Comparison of ENCODE assay signal across 14 cellular contexts in the genomic region with DNA sequence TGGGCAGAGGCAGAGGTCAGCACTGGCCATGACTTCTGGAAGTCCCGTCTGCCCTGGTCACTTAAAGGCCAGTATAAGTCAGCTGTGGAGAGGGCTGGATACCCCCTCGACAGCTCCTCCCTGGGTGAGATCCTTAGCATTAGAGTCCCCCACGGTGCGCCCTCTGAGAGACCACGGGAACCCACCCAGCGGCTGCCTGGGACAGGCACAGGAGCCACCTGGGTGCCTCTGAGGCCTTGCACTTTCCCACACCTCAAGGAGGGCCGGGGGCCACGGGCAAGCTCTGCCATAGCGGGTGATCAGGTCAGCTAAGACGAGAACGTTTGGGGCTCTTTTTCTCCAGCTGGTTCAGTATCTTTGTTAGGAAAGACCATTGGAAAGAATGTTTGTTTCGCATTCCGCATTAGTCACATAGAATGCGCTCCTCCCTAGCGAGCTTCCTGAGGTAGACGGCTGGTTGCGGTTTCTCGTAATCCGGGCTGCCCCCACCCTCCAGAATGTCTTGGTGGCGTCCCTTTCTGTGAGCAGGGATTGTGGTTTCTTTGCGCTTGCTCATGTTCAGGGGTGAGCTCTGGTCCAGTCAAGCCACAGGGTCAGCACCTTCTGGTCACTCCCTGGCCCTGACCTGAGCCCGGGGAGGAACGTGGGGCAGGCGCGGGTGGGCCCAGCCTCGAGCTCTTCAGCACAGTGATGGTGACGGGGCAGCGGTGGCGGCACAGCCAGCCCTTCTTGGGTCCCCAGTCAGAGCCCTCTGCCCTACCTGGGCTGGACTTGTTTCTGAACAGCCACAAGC. TPM values are rescaled to one million over a fixed set of nuclear protein-coding genes. Genes with fewer than 3 reads are reported as not detected.
DNase-seq lines count a peak whose midpoint lies in the region; ATAC-seq, FAIRE-seq and TF ChIP-seq lines count a peak whose summit lies in the region.
"Had no signal": no experiment of that assay in that cellular context is flagged by ENCODE, and none has a peak within 500 bp of the region (broad histone marks: within the 10 kb centered on the region; RNA-seq: fewer than 3 reads in every experiment).

No MANE protein-coding gene starts in this region.

- no peak overlapping the region for H3K27ac Mint-ChIP-seq in activated CD8-positive, alpha-beta T cell treated with anti-CD3 and anti-CD28 coated beads, Interleukin-2, amount 10 ng/mL, durations not matched to agents 7 days and 5 days

- no peak overlapping the region for H3K56ac ChIP-seq in mesendoderm (ENCODE audit: low read length)

- intact Hi-C loops in K562 (cut with micrococcal nuclease), result no loop called here
- intact Hi-C loops in thyroid gland (cut with DNase I), result no loop called here

- no peak overlapping the region for H2BK120ac ChIP-seq in mesendoderm (ENCODE audit: low read depth, low read length)

- BruUV-seq in K562 (replicated peaks; lab: Mats Ljungman, UMichigan), result no TSS peak

- no peak overlapping the region for H2AFZ ChIP-seq in K562 (ENCODE audit: low read depth, low read length)

- H4K5ac ChIP-seq in mesendoderm (ENCODE audit: low read length), result no peak overlapping the region

- no peak for TF ChIP-seq RAD21 in K562 (CRISPR knock-in tag; conservative IDR thresholded peaks at IDR 0.05 in 1 of 2, IDR thresholded peaks at IDR 0.05 in 1 of 2)

- no peak overlapping the region for H4K8ac ChIP-seq in mesendoderm (ENCODE audit: low read depth, low read length)

- FAIRE-seq in K562 (lab: Jason Lieb, UNC) (no peak), GM12891 (lab: Jason Lieb, UNC) (no peak)
- FAIRE-seq: bronchial epithelial cell had no signal

- peaks cover 31% of the 10 kb centered on the region for H3K36me3 ChIP-seq in HUES48 (ENCODE audit: control insufficient read depth, insufficient read depth, low read length)
- peaks cover 38% of the 10 kb centered on the region; the same call in 1 of the 3 replicates for H3K36me3 ChIP-seq in K562 (ENCODE audit: control insufficient read depth, insufficient read depth, low read length)
- no peaks in the 10 kb centered on the region for H3K36me3 ChIP-seq in mesendoderm (ENCODE audit: control insufficient read depth, insufficient read depth, low read length)
- peaks cover 40 to 49% of the 10 kb centered on the region in 2 donors for H3K36me3 ChIP-seq in thyroid gland

- TF ChIP-seq CTCF in K562 (IDR thresholded peaks at IDR 0.05 in 2 of 3, conservative IDR thresholded peaks at IDR 0.05 in 1 of 3; ENCODE audit: insufficient read depth in 2 of 3, low read depth in 1 of 3, low read length in 3 of 3) (no peak), thyroid gland (IDR thresholded peaks at IDR 0.05) (no peak)

- no peaks in the 10 kb centered on the region for H3K4me1 Mint-ChIP-seq in activated CD8-positive, alpha-beta T cell treated with anti-CD3 and anti-CD28 coated beads, Interleukin-2, amount 10 ng/mL, durations not matched to agents 7 days and 5 days (ENCODE audit: low read depth)
- H3K4me1 Mint-ChIP-seq: immature natural killer cell had no signal

- H3K36me3 Mint-ChIP-seq in activated CD8-positive, alpha-beta T cell treated with anti-CD3 and anti-CD28 coated beads, Interleukin-2, amount 10 ng/mL, durations not matched to agents 7 days and 5 days (ENCODE audit: low read depth), result peaks cover 7% of the 10 kb centered on the region

- H3K4ac ChIP-seq in mesendoderm (ENCODE audit: low read depth, low read length), result no peak overlapping the region

- H3K27me3 Mint-ChIP-seq in activated CD8-positive, alpha-beta T cell treated with anti-CD3 and anti-CD28 coated beads, Interleukin-2, amount 10 ng/mL, durations not matched to agents 7 days and 5 days (ENCODE audit: low read depth), result no peaks in the 10 kb centered on the region

- no peaks in the 10 kb centered on the region for H3K9me3 Mint-ChIP-seq in activated CD8-positive, alpha-beta T cell treated with anti-CD3 and anti-CD28 coated beads, Interleukin-2, amount 10 ng/mL, durations not matched to agents 7 days and 5 days (ENCODE audit: insufficient read depth)
- H3K9me3 Mint-ChIP-seq: immature natural killer cell had no signal

- DNase-seq in A172 (ENCODE audit: low spot score) (peak; percentile 99), K562 (ENCODE audit: extremely low read depth in 1 of 4, low spot score in 3 of 4) (no peak), mesendoderm (peak; percentile 60), thyroid gland (no peak), GM12891 (ENCODE audit: insufficient read length, low spot score) (no peak)
- DNase-seq in activated CD8-positive, alpha-beta memory T cell treated with anti-CD3 and anti-CD28 coated beads, Interleukin-2, amount 50 U/mL, for 4 hours, result no peak
- no peak for DNase-seq in activated CD8-positive, alpha-beta T cell treated with anti-CD3 and anti-CD28 coated beads, Interleukin-2, amount 10 ng/mL, durations not matched to agents 7 days and 5 days
- DNase-seq: activated T-cell treated with anti-CD3 and anti-CD28 coated beads, Interleukin-2, amount 50 U/mL, for 48 hours; immature natural killer cell; NCI-H446; tibial artery had no signal

- in situ Hi-C loops in K562 (cut with MboI), result no loop called here

- no peaks in the 10 kb centered on the region for H3K27me3 ChIP-seq in HUES48 (ENCODE audit: control insufficient read depth, insufficient read depth, low read length)
- no peaks in the 10 kb centered on the region for H3K27me3 ChIP-seq in K562 (ENCODE audit: control insufficient read depth in 2 of 2, insufficient read depth in 2 of 2, low read length in 2 of 2)
- H3K27me3 ChIP-seq in mesendoderm (ENCODE audit: insufficient read depth, low read length, poor library complexity), result no peaks in the 10 kb centered on the region
- no peaks in the 10 kb centered on the region for H3K27me3 ChIP-seq in thyroid gland
- H3K27me3 ChIP-seq: tibial artery had no signal

- H3K9ac ChIP-seq in HUES48 (ENCODE audit: low read depth, low read length) (no peak overlapping the region), K562 (ENCODE audit: insufficient read depth in 1 of 2, low read depth in 2 of 2, low read length in 2 of 2) (no peak overlapping the region; a peak in 1 of 4 replicates), mesendoderm (ENCODE audit: low read length) (no peak overlapping the region)

- 93% methylated on average over 28 of the region's 29 CpGs for WGBS in K562 (ENCODE audit: insufficient coverage, low coverage, missing lambda C conversion rate)
- whole genome bisulfite sequencing in mesendoderm (ENCODE audit: extremely low coverage, insufficient coverage, low lambda C conversion rate), result no CpG with 5 or more reads among the region's 29 CpGs
- 93 to 96% methylated on average over 18 to 23 of the region's 29 CpGs for WGBS in thyroid gland, 2 donors

- peaks cover 3% of the 10 kb centered on the region for H3K9me1 ChIP-seq in K562 (ENCODE audit: control insufficient read depth, insufficient read depth, low read length)

- CTCF ChIA-PET in K562 (lab: Yijun Ruan, JAX; ENCODE audit: low intra/inter-chr PET ratio), result no interaction called here
- CTCF ChIA-PET in activated CD8-positive, alpha-beta T cell treated with anti-CD3 and anti-CD28 coated beads, Interleukin-2, amount 10 ng/mL, durations not matched to agents 7 days and 5 days (lab: Charles Lee), result no interaction called here

- H3K9me3 ChIP-seq in HUES48 (ENCODE audit: control insufficient read depth, insufficient read depth, low read length), result no peaks in the 10 kb centered on the region
- H3K9me3 ChIP-seq in K562 (replicated peaks; ENCODE audit: control insufficient read depth, insufficient read depth, low read depth, low read length), result no peaks in the 10 kb centered on the region
- H3K9me3 ChIP-seq in thyroid gland, result no peaks in the 10 kb centered on the region
- H3K9me3 ChIP-seq: tibial artery had no signal

- no peaks in the 10 kb centered on the region for H3K79me1 ChIP-seq in mesendoderm (ENCODE audit: low read length)

- TF ChIP-seq POLR2A in K562 (conservative IDR thresholded peaks at IDR 0.05) (no peak), thyroid gland (IDR thresholded peaks at IDR 0.05) (no peak), GM12891 (IDR thresholded peaks at IDR 0.05; ENCODE audit: low read depth, low read length) (no peak)

- POLR2A ChIA-PET in K562 (lab: Yijun Ruan, JAX), result interaction anchor here (0.6 to 1.2 kb wide), 3 partner anchors 23 to 161 kb away, joined by 3 to 4 read pairs (median 3); no protein-coding TSS in a partner anchor
- POLR2A ChIA-PET in activated CD8-positive, alpha-beta T cell treated with anti-CD3 and anti-CD28 coated beads, Interleukin-2, amount 10 ng/mL, durations not matched to agents 7 days and 5 days (lab: Charles Lee), result no interaction called here

- H3K4me1 ChIP-seq in HUES48 (ENCODE audit: control insufficient read depth, insufficient read depth, low read length), result no peaks in the 10 kb centered on the region
- peaks cover 0 to 22% of the 10 kb centered on the region in 2 experiments; a peak in 1 of 5 replicates for H3K4me1 ChIP-seq in K562 (replicated peaks in 1 of 2; ENCODE audit: control insufficient read depth in 2 of 2, insufficient read depth in 2 of 2, low read length in 2 of 2)
- H3K4me1 ChIP-seq in mesendoderm (ENCODE audit: control insufficient read depth, low read depth, low read length), result no peaks in the 10 kb centered on the region
- H3K4me1 ChIP-seq in thyroid gland, result no peaks in the 10 kb centered on the region
- H3K4me1 ChIP-seq: tibial artery had no signal

- H2BK5ac ChIP-seq in mesendoderm (ENCODE audit: low read length), result no peak overlapping the region

- no peak overlapping the region for H2BK15ac ChIP-seq in mesendoderm (replicated peaks; ENCODE audit: low read depth)

- TF ChIP-seq EP300 in K562 (IDR thresholded peaks at IDR 0.05; ENCODE audit: low read length), result no peak

- H3K27ac ChIP-seq in HUES48 (ENCODE audit: low read depth, low read length), result peak overlapping the region; percentile 6
- H3K27ac ChIP-seq in K562 (ENCODE audit: extremely low read depth, low read depth, low read length), result no peak overlapping the region
- no peak overlapping the region for H3K27ac ChIP-seq in mesendoderm (ENCODE audit: low read depth, low read length)
- H3K27ac ChIP-seq in thyroid gland, result no peak overlapping the region
- H3K27ac ChIP-seq: tibial artery had no signal

- H3K4me3 ChIP-seq in HUES48 (ENCODE audit: low read depth, low read length) (no peak overlapping the region), K562 (no peak overlapping the region), mesendoderm (ENCODE audit: low read length) (no peak overlapping the region), thyroid gland (replicated peaks in 1 of 3) (no peak overlapping the region)
- H3K4me3 ChIP-seq: skin epidermis, tibial artery had no signal

- no peak overlapping the region for H2AK5ac ChIP-seq in mesendoderm (ENCODE audit: low read length)

- H4K20me1 ChIP-seq in K562 (replicated peaks; ENCODE audit: control insufficient read depth, insufficient read depth, low read length), result no peaks in the 10 kb centered on the region

- H3K18ac ChIP-seq in mesendoderm (ENCODE audit: low read length), result no peak overlapping the region

- H3K4me2 ChIP-seq in K562 (ENCODE audit: insufficient read depth, low read length) (no peak overlapping the region), mesendoderm (ENCODE audit: low read length) (no peak overlapping the region)

- ATAC-seq in K562, result no peak
- ATAC-seq in activated CD8-positive, alpha-beta T cell treated with anti-CD3 and anti-CD28 coated beads, Interleukin-2, amount 10 ng/mL, durations not matched to agents 7 days and 5 days, result no peak

- H3K4me3 Mint-ChIP-seq in activated CD8-positive, alpha-beta T cell treated with anti-CD3 and anti-CD28 coated beads, Interleukin-2, amount 10 ng/mL, durations not matched to agents 7 days and 5 days, result no peak overlapping the region
- H3K4me3 Mint-ChIP-seq: immature natural killer cell had no signal

- H3K23ac ChIP-seq in mesendoderm (ENCODE audit: low read length), result no peak overlapping the region

- H3K79me2 ChIP-seq in K562 (ENCODE audit: control insufficient read depth, insufficient read depth, low read length) (no peaks in the 10 kb centered on the region), mesendoderm (ENCODE audit: control insufficient read depth, insufficient read depth, low read length) (no peaks in the 10 kb centered on the region)

RNA-seq across cellular contexts. Expression of a gene that starts 25.2 kb away (rescaled TPM):
- 1.3 and 4.6 TPM in 2 replicates for total RNA-seq in A172 (2014; rRNA removed; shearing (Covaris generic))
- 4.5 and 43.9 TPM in 2 replicates for total RNA-seq in K562 (2011; cell fraction: chromatin; rRNA removed; ENCODE audit: low replicate concordance)
- total RNA-seq in K562 (2011; cell fraction: nucleolus; rRNA removed), result 90.4 and 94.7 TPM in 2 replicates
- 25.3 and 29.3 TPM in 2 replicates for total RNA-seq in K562 (2011; cell fraction: nucleoplasm; rRNA removed)
- total RNA-seq in K562 (2014; rRNA removed) (65.5 and 75.6 TPM in 2 replicates), K562 (2014; rRNA removed; fragmentation: Illumina TruSeq; extraction: Trizol) (0.32 and 1.1 TPM in 2 replicates), K562 (2015; rRNA removed; fragmentation: Illumina TruSeq; extraction: Trizol) (11.5 and 15.2 TPM in 2 replicates), K562 (2021) (57.9 and 66.6 TPM in 2 replicates), thyroid gland (100 to 1,000 TPM in 2 of 4 donors, 10 to 100 TPM in 2; 43.7 to 173 (median 103) TPM)
- polyA plus RNA-seq in K562 (2011; rRNA removed) (13.9 and 20.3 TPM in 2 replicates), K562 (2014; fragmentation: Illumina TruSeq; extraction: Trizol) (1.1 and 11.5 TPM in 2 replicates), K562 (2014; fragmentation: Nextera tagmentation; extraction: Ambion mirVana) (1 to 10 TPM in 1 of 2 experiments, under 1 TPM in 1; 0.68 to 4.2 TPM), K562 (2014; rRNA removed) (70.3 and 76.3 TPM in 2 replicates)
- 30.9 and 115 TPM in 2 replicates for polyA plus RNA-seq in K562 (2011; cell fraction: cytosol; rRNA removed)
- polyA plus RNA-seq in K562 (2011; cell fraction: nucleus; rRNA removed), result 128 and 208 TPM in 2 replicates
- 44.6 and 58.7 TPM in 2 replicates for polyA plus RNA-seq in K562 (2012)
- polyA minus RNA-seq in K562 (2011; rRNA and poly(A)+ RNA removed), result 0.96 and 1.3 TPM in 2 replicates
- 9.6 and 11.4 TPM in 2 replicates for polyA minus RNA-seq in K562 (2011; cell fraction: cytosol; rRNA and poly(A)+ RNA removed)
- 26.0 and 31.0 TPM in 2 replicates for polyA minus RNA-seq in K562 (2011; cell fraction: nucleus; rRNA and poly(A)+ RNA removed)
- 31.1 TPM for polyA plus RNA-seq in mesendoderm (2013, experiment 1 of 2)
- 31.7 TPM for polyA plus RNA-seq in mesendoderm (2013, experiment 2 of 2)
- polyA plus RNA-seq in GM12891 (2012; ENCODE audit: low read depth, missing spikeins), result 62.8 TPM
- 10 to 100 TPM; 41.3 to 41.4 TPM for total RNA-seq in activated CD8-positive, alpha-beta T cell treated with anti-CD3 and anti-CD28 coated beads, Interleukin-2, amount 10 ng/mL, durations not matched to agents 7 days and 5 days

RNA-seq across cellular contexts. Expression of a gene that starts 26.5 kb away (rescaled TPM):
- 7.8 and 15.8 TPM in 2 replicates for total RNA-seq in A172 (2014; rRNA removed; shearing (Covaris generic))
- total RNA-seq in K562 (2011; cell fraction: chromatin; rRNA removed; ENCODE audit: low replicate concordance), result 24.0 and 77.3 TPM in 2 replicates
- total RNA-seq in K562 (2011; cell fraction: nucleolus; rRNA removed), result 56.5 and 58.8 TPM in 2 replicates
- 26.8 and 26.9 TPM in 2 replicates for total RNA-seq in K562 (2011; cell fraction: nucleoplasm; rRNA removed)
- total RNA-seq in K562 (2014; rRNA removed) (10.6 and 14.7 TPM in 2 replicates), K562 (2014; rRNA removed; fragmentation: Illumina TruSeq; extraction: Trizol) (1.1 and 1.6 TPM in 2 replicates), K562 (2015; rRNA removed; fragmentation: Illumina TruSeq; extraction: Trizol) (5.4 and 6.9 TPM in 2 replicates), K562 (2021) (19.9 and 20.5 TPM in 2 replicates), thyroid gland (10 to 100 TPM; 12.8 to 31.8 (median 22.0) TPM)
- polyA plus RNA-seq in K562 (2011; rRNA removed) (3.3 and 6.2 TPM in 2 replicates), K562 (2014; fragmentation: Illumina TruSeq; extraction: Trizol) (3.5 and 5.3 TPM in 2 replicates), K562 (2014; fragmentation: Nextera tagmentation; extraction: Ambion mirVana) (under 1 TPM; 0.35 to 0.42 TPM), K562 (2014; rRNA removed) (17.3 and 19.8 TPM in 2 replicates)
- 3.2 and 8.1 TPM in 2 replicates for polyA plus RNA-seq in K562 (2011; cell fraction: cytosol; rRNA removed)
- polyA plus RNA-seq in K562 (2011; cell fraction: nucleus; rRNA removed), result 46.3 and 81.6 TPM in 2 replicates
- 7.6 and 8.4 TPM in 2 replicates for polyA plus RNA-seq in K562 (2012)
- 1.7 and 2.1 TPM in 2 replicates for polyA minus RNA-seq in K562 (2011; rRNA and poly(A)+ RNA removed)
- 4.7 and 5.0 TPM in 2 replicates for polyA minus RNA-seq in K562 (2011; cell fraction: cytosol; rRNA and poly(A)+ RNA removed)
- polyA minus RNA-seq in K562 (2011; cell fraction: nucleus; rRNA and poly(A)+ RNA removed), result 20.8 and 22.9 TPM in 2 replicates
- polyA plus RNA-seq in mesendoderm (2013, experiment 1 of 2), result 7.9 TPM
- polyA plus RNA-seq in mesendoderm (2013, experiment 2 of 2), result 8.2 TPM
- polyA plus RNA-seq in GM12891 (2012; ENCODE audit: low read depth, missing spikeins), result 12.3 TPM
- total RNA-seq in activated CD8-positive, alpha-beta T cell treated with anti-CD3 and anti-CD28 coated beads, Interleukin-2, amount 10 ng/mL, durations not matched to agents 7 days and 5 days, result 10 to 100 TPM; 31.8 to 32.0 TPM

RNA-seq across cellular contexts. Expression of a gene that starts 26.8 kb away (rescaled TPM):
- 208 and 223 TPM in 2 replicates for total RNA-seq in A172 (2014; rRNA removed; shearing (Covaris generic))
- total RNA-seq in K562 (2011; cell fraction: chromatin; rRNA removed; ENCODE audit: low replicate concordance), result 21.2 and 69.4 TPM in 2 replicates
- 82.5 and 101 TPM in 2 replicates for total RNA-seq in K562 (2011; cell fraction: nucleolus; rRNA removed)
- 42.6 and 57.2 TPM in 2 replicates for total RNA-seq in K562 (2011; cell fraction: nucleoplasm; rRNA removed)
- total RNA-seq in K562 (2014; rRNA removed), result 334 and 370 TPM in 2 replicates
- 70.9 and 92.7 TPM in 2 replicates for total RNA-seq in K562 (2014; rRNA removed; fragmentation: Illumina TruSeq; extraction: Trizol)
- total RNA-seq in K562 (2015; rRNA removed; fragmentation: Illumina TruSeq; extraction: Trizol), result 188 and 213 TPM in 2 replicates
- total RNA-seq in K562 (2021), result 230 and 244 TPM in 2 replicates
- 92.8 and 97.8 TPM in 2 replicates for polyA plus RNA-seq in K562 (2011; rRNA removed)
- 104 and 232 TPM in 2 replicates for polyA plus RNA-seq in K562 (2011; cell fraction: cytosol; rRNA removed)
- polyA plus RNA-seq in K562 (2011; cell fraction: nucleus; rRNA removed), result 111 and 142 TPM in 2 replicates
- polyA plus RNA-seq in K562 (2012), result 116 and 130 TPM in 2 replicates
- polyA plus RNA-seq in K562 (2014; fragmentation: Illumina TruSeq; extraction: Trizol), result 70.4 and 139 TPM in 2 replicates
- polyA plus RNA-seq in K562 (2014; fragmentation: Nextera tagmentation; extraction: Ambion mirVana), result 10 to 100 TPM in 1 of 2 experiments, 1 to 10 TPM in 1; 5.2 to 10.9 TPM
- polyA plus RNA-seq in K562 (2014; rRNA removed), result 252 and 261 TPM in 2 replicates
- polyA minus RNA-seq in K562 (2011; rRNA and poly(A)+ RNA removed), result 34.1 and 34.5 TPM in 2 replicates
- polyA minus RNA-seq in K562 (2011; cell fraction: cytosol; rRNA and poly(A)+ RNA removed), result 54.0 and 82.0 TPM in 2 replicates
- 29.9 and 37.0 TPM in 2 replicates for polyA minus RNA-seq in K562 (2011; cell fraction: nucleus; rRNA and poly(A)+ RNA removed)
- 242 TPM for polyA plus RNA-seq in mesendoderm (2013, experiment 1 of 2)
- 246 TPM for polyA plus RNA-seq in mesendoderm (2013, experiment 2 of 2)
- 100 to 1,000 TPM in 1 of 4 donors, 10 to 100 TPM in 3; 67.3 to 146 (median 98.1) TPM for total RNA-seq in thyroid gland
- polyA plus RNA-seq in GM12891 (2012; ENCODE audit: low read depth, missing spikeins), result 110 TPM
- 100 to 1,000 TPM; 126 to 135 TPM for total RNA-seq in activated CD8-positive, alpha-beta T cell treated with anti-CD3 and anti-CD28 coated beads, Interleukin-2, amount 10 ng/mL, durations not matched to agents 7 days and 5 days

RNA-seq across cellular contexts. Expression of a gene that starts 36.3 kb away (rescaled TPM):
- total RNA-seq in A172 (2014; rRNA removed; shearing (Covaris generic)), result 36.7 and 37.9 TPM in 2 replicates
- total RNA-seq in K562 (2011; cell fraction: chromatin; rRNA removed; ENCODE audit: low replicate concordance), result 26.2 and 74.9 TPM in 2 replicates
- 64.9 and 70.4 TPM in 2 replicates for total RNA-seq in K562 (2011; cell fraction: nucleolus; rRNA removed)
- 32.1 and 39.0 TPM in 2 replicates for total RNA-seq in K562 (2011; cell fraction: nucleoplasm; rRNA removed)
- total RNA-seq in K562 (2014; rRNA removed), result 22.9 and 25.2 TPM in 2 replicates
- 2.1 and 2.2 TPM in 2 replicates for total RNA-seq in K562 (2014; rRNA removed; fragmentation: Illumina TruSeq; extraction: Trizol)
- total RNA-seq in K562 (2015; rRNA removed; fragmentation: Illumina TruSeq; extraction: Trizol), result 7.1 and 9.5 TPM in 2 replicates
- 20.9 and 22.1 TPM in 2 replicates for total RNA-seq in K562 (2021)
- polyA plus RNA-seq in K562 (2011; rRNA removed), result 11.9 and 20.4 TPM in 2 replicates
- polyA plus RNA-seq in K562 (2011; cell fraction: cytosol; rRNA removed), result 22.4 and 38.9 TPM in 2 replicates
- 113 and 172 TPM in 2 replicates for polyA plus RNA-seq in K562 (2011; cell fraction: nucleus; rRNA removed)
- 15.5 and 42.6 TPM in 2 replicates for polyA plus RNA-seq in K562 (2012)
- polyA plus RNA-seq in K562 (2014; fragmentation: Illumina TruSeq; extraction: Trizol), result 3.9 and 10.0 TPM in 2 replicates
- polyA plus RNA-seq in K562 (2014; fragmentation: Nextera tagmentation; extraction: Ambion mirVana), result 1 to 10 TPM in 1 of 2 experiments, under 1 TPM in 1; 0.39 to 1.3 TPM
- polyA plus RNA-seq in K562 (2014; rRNA removed), result 29.4 and 37.4 TPM in 2 replicates
- 3.1 and 4.7 TPM in 2 replicates for polyA minus RNA-seq in K562 (2011; rRNA and poly(A)+ RNA removed)
- polyA minus RNA-seq in K562 (2011; cell fraction: cytosol; rRNA and poly(A)+ RNA removed), result 5.5 and 9.3 TPM in 2 replicates
- polyA minus RNA-seq in K562 (2011; cell fraction: nucleus; rRNA and poly(A)+ RNA removed), result 16.6 and 19.7 TPM in 2 replicates
- polyA plus RNA-seq in mesendoderm (2013, experiment 1 of 2), result 10.0 TPM
- 9.7 TPM for polyA plus RNA-seq in mesendoderm (2013, experiment 2 of 2)
- total RNA-seq in thyroid gland, result 10 to 100 TPM; 52.2 to 87.3 (median 68.5) TPM
- 16.3 TPM for polyA plus RNA-seq in GM12891 (2012; ENCODE audit: low read depth, missing spikeins)
- 10 to 100 TPM; 31.1 to 33.0 TPM for total RNA-seq in activated CD8-positive, alpha-beta T cell treated with anti-CD3 and anti-CD28 coated beads, Interleukin-2, amount 10 ng/mL, durations not matched to agents 7 days and 5 days

RNA-seq across cellular contexts. Expression of a gene that starts 36.7 kb away (rescaled TPM):
- total RNA-seq in A172 (2014; rRNA removed; shearing (Covaris generic)), result 161 and 195 TPM in 2 replicates
- 40.1 and 114 TPM in 2 replicates for total RNA-seq in K562 (2011; cell fraction: chromatin; rRNA removed; ENCODE audit: low replicate concordance)
- total RNA-seq in K562 (2011; cell fraction: nucleolus; rRNA removed), result 99.9 and 115 TPM in 2 replicates
- total RNA-seq in K562 (2011; cell fraction: nucleoplasm; rRNA removed), result 47.3 and 54.8 TPM in 2 replicates
- total RNA-seq in K562 (2014; rRNA removed) (115 and 140 TPM in 2 replicates), K562 (2014; rRNA removed; fragmentation: Illumina TruSeq; extraction: Trizol) (3.3 and 4.4 TPM in 2 replicates), K562 (2015; rRNA removed; fragmentation: Illumina TruSeq; extraction: Trizol) (36.1 and 41.8 TPM in 2 replicates), K562 (2021) (84.8 and 95.8 TPM in 2 replicates), thyroid gland (100 to 1,000 TPM in 3 of 4 donors, 10 to 100 TPM in 1; 47.3 to 122 (median 106) TPM)
- polyA plus RNA-seq in K562 (2011; rRNA removed) (24.0 and 30.8 TPM in 2 replicates), K562 (2014; fragmentation: Illumina TruSeq; extraction: Trizol) (11.4 and 42.6 TPM in 2 replicates), K562 (2014; fragmentation: Nextera tagmentation; extraction: Ambion mirVana) (1 to 10 TPM; 1.8 to 7.7 TPM), K562 (2014; rRNA removed) (97.1 and 104 TPM in 2 replicates)
- polyA plus RNA-seq in K562 (2011; cell fraction: cytosol; rRNA removed), result 57.0 and 157 TPM in 2 replicates
- polyA plus RNA-seq in K562 (2011; cell fraction: nucleus; rRNA removed), result 110 and 151 TPM in 2 replicates
- 64.4 and 77.9 TPM in 2 replicates for polyA plus RNA-seq in K562 (2012)
- polyA minus RNA-seq in K562 (2011; rRNA and poly(A)+ RNA removed), result 6.1 and 8.5 TPM in 2 replicates
- 31.0 and 38.0 TPM in 2 replicates for polyA minus RNA-seq in K562 (2011; cell fraction: cytosol; rRNA and poly(A)+ RNA removed)
- 27.2 and 34.2 TPM in 2 replicates for polyA minus RNA-seq in K562 (2011; cell fraction: nucleus; rRNA and poly(A)+ RNA removed)
- polyA plus RNA-seq in mesendoderm (2013, experiment 1 of 2), result 54.8 TPM
- polyA plus RNA-seq in mesendoderm (2013, experiment 2 of 2), result 55.5 TPM
- 43.5 TPM for polyA plus RNA-seq in GM12891 (2012; ENCODE audit: low read depth, missing spikeins)
- 10 to 100 TPM; 58.5 to 61.8 TPM for total RNA-seq in activated CD8-positive, alpha-beta T cell treated with anti-CD3 and anti-CD28 coated beads, Interleukin-2, amount 10 ng/mL, durations not matched to agents 7 days and 5 days

Comparison
In these comparisons a context has a peak if more than half of its experiments do, and no peak if none do; other contexts are left out.
1. DNase-seq: peak in A172 (single experiment) and mesendoderm (single experiment); none in K562 (0 of 4), thyroid gland (0 of 2), activated CD8-positive, alpha-beta memory T cell treated with anti-CD3 and anti-CD28 coated beads, Interleukin-2, amount 50 U/mL, for 4 hours (single experiment), GM12891 (single experiment) and activated CD8-positive, alpha-beta T cell treated with anti-CD3 and anti-CD28 coated beads, Interleukin-2, amount 10 ng/mL, durations not matched to agents 7 days and 5 days (single experiment).